In the genomic region with DNA sequence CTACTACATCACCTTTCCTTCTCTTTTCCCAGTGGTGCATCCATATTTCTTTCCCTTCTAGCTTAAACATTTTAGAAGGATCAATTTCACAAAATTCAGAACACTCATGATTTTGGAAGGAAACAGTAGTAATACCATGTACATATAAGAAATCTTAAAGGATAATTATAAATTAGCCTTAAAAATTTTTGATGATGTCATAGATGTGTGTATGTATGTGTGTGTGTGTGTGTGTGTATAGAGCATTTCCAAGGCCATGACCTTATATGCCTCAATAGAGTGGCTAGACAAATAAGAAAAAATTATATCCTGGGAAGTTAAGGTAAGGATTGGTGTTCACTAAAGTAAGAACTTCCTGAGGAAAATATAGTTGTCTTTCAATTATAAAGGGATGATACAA, we compare ENCODE assay signal across 4 cellular contexts.
TF ChIP-seq lines count a peak whose summit lies in the region.

No MANE protein-coding gene starts in this region.

TF ChIP-seq in HepG2, 621 proteins besides CTCF, POLR2A, EP300 and RAD21:
- TF ChIP-seq KMT2A (CRISPR knock-in tag; IDR thresholded peaks at IDR 0.05) (no peak), MZF1 (CRISPR knock-in tag; IDR thresholded peaks at IDR 0.05; ENCODE audit: borderline replicate concordance) (no peak), CREB1 (IDR thresholded peaks at IDR 0.05) (peak; percentile 67), CREB1 (CRISPR knock-in tag; IDR thresholded peaks at IDR 0.05) (no peak), ISL2 (CRISPR knock-in tag; IDR thresholded peaks at IDR 0.05) (no peak), MAFF (IDR thresholded peaks at IDR 0.05; ENCODE audit: low read depth, low read length) (no peak), ZNF30 (CRISPR knock-in tag; IDR thresholded peaks at IDR 0.05) (no peak), ATF7 (IDR thresholded peaks at IDR 0.05) (peak; percentile 90), ATF7 (CRISPR knock-in tag; IDR thresholded peaks at IDR 0.05) (no peak), HDAC2 (CRISPR knock-in tag; IDR thresholded peaks at IDR 0.05) (no peak), ZSCAN20 (CRISPR knock-in tag; IDR thresholded peaks at IDR 0.05; ENCODE audit: borderline replicate concordance) (no peak), ZNF792 (CRISPR knock-in tag; IDR thresholded peaks at IDR 0.05) (no peak), ZNF773 (CRISPR knock-in tag; IDR thresholded peaks at IDR 0.05; ENCODE audit: borderline replicate concordance) (no peak), MAFG (CRISPR knock-in tag; IDR thresholded peaks at IDR 0.05) (no peak), ZBTB42 (CRISPR knock-in tag; IDR thresholded peaks at IDR 0.05) (no peak), ZNF350 (CRISPR knock-in tag; IDR thresholded peaks at IDR 0.05; ENCODE audit: borderline replicate concordance, low read depth) (no peak), WIZ (CRISPR knock-in tag; IDR thresholded peaks at IDR 0.05) (no peak), ZNF143 (CRISPR knock-in tag; IDR thresholded peaks at IDR 0.05) (no peak)
- TF ChIP-seq, protein P1, sequence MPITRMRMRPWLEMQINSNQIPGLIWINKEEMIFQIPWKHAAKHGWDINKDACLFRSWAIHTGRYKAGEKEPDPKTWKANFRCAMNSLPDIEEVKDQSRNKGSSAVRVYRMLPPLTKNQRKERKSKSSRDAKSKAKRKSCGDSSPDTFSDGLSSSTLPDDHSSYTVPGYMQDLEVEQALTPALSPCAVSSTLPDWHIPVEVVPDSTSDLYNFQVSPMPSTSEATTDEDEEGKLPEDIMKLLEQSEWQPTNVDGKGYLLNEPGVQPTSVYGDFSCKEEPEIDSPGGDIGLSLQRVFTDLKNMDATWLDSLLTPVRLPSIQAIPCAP (CRISPR knock-in tag; IDR thresholded peaks at IDR 0.05; ENCODE audit: low read depth), result no peak

TF ChIP-seq in GM23338, 12 proteins besides CTCF, POLR2A, EP300 and RAD21:
- TF ChIP-seq, protein P2, sequence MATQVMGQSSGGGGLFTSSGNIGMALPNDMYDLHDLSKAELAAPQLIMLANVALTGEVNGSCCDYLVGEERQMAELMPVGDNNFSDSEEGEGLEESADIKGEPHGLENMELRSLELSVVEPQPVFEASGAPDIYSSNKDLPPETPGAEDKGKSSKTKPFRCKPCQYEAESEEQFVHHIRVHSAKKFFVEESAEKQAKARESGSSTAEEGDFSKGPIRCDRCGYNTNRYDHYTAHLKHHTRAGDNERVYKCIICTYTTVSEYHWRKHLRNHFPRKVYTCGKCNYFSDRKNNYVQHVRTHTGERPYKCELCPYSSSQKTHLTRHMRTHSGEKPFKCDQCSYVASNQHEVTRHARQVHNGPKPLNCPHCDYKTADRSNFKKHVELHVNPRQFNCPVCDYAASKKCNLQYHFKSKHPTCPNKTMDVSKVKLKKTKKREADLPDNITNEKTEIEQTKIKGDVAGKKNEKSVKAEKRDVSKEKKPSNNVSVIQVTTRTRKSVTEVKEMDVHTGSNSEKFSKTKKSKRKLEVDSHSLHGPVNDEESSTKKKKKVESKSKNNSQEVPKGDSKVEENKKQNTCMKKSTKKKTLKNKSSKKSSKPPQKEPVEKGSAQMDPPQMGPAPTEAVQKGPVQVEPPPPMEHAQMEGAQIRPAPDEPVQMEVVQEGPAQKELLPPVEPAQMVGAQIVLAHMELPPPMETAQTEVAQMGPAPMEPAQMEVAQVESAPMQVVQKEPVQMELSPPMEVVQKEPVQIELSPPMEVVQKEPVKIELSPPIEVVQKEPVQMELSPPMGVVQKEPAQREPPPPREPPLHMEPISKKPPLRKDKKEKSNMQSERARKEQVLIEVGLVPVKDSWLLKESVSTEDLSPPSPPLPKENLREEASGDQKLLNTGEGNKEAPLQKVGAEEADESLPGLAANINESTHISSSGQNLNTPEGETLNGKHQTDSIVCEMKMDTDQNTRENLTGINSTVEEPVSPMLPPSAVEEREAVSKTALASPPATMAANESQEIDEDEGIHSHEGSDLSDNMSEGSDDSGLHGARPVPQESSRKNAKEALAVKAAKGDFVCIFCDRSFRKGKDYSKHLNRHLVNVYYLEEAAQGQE (IDR thresholded peaks at IDR 0.05; ENCODE audit: unreplicated experiment), result no peak
- TF ChIP-seq CREB1 (CRISPR knock-in tag; IDR thresholded peaks at IDR 0.05; ENCODE audit: low read depth), result 0 out of 2 replicates have a peak, but pooled peaks have one; percentile 34
TF ChIP-seq in GM23338: peak in this region for 1.

TF ChIP-seq in HEK293, 187 proteins besides CTCF, POLR2A, EP300 and RAD21:
- TF ChIP-seq, protein P3, sequence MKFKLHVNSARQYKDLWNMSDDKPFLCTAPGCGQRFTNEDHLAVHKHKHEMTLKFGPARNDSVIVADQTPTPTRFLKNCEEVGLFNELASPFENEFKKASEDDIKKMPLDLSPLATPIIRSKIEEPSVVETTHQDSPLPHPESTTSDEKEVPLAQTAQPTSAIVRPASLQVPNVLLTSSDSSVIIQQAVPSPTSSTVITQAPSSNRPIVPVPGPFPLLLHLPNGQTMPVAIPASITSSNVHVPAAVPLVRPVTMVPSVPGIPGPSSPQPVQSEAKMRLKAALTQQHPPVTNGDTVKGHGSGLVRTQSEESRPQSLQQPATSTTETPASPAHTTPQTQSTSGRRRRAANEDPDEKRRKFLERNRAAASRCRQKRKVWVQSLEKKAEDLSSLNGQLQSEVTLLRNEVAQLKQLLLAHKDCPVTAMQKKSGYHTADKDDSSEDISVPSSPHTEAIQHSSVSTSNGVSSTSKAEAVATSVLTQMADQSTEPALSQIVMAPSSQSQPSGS (tag by site-specific recombination; IDR thresholded peaks at IDR 0.05; ENCODE audit: low read depth), result peak; percentile 65; the same call in 1 of the 2 replicates
- TF ChIP-seq, protein P4, sequence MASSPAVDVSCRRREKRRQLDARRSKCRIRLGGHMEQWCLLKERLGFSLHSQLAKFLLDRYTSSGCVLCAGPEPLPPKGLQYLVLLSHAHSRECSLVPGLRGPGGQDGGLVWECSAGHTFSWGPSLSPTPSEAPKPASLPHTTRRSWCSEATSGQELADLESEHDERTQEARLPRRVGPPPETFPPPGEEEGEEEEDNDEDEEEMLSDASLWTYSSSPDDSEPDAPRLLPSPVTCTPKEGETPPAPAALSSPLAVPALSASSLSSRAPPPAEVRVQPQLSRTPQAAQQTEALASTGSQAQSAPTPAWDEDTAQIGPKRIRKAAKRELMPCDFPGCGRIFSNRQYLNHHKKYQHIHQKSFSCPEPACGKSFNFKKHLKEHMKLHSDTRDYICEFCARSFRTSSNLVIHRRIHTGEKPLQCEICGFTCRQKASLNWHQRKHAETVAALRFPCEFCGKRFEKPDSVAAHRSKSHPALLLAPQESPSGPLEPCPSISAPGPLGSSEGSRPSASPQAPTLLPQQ (tag by site-specific recombination; IDR thresholded peaks at IDR 0.05), result no peak

TF ChIP-seq in GM12878, 131 proteins besides CTCF, POLR2A, EP300 and RAD21:
- TF ChIP-seq, protein P5, sequence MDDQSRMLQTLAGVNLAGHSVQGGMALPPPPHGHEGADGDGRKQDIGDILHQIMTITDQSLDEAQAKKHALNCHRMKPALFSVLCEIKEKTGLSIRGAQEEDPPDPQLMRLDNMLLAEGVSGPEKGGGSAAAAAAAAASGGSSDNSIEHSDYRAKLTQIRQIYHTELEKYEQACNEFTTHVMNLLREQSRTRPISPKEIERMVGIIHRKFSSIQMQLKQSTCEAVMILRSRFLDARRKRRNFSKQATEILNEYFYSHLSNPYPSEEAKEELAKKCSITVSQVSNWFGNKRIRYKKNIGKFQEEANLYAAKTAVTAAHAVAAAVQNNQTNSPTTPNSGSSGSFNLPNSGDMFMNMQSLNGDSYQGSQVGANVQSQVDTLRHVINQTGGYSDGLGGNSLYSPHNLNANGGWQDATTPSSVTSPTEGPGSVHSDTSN (IDR thresholded peaks at IDR 0.05; ENCODE audit: insufficient replicate concordance, low read depth, low read length), result no peak
- TF ChIP-seq MYB (IDR thresholded peaks at IDR 0.05; ENCODE audit: borderline replicate concordance, low read depth, low read length), result no peak
- peak; percentile 30; the same call in 1 of the 2 replicates for TF ChIP-seq ATF7 (IDR thresholded peaks at IDR 0.05; ENCODE audit: low read depth)
